14 cellular contexts compared by ENCODE assay signal in genomic region chr19:46818812-46819211, GRCh38. TPM values are rescaled to one million over a fixed set of nuclear protein-coding genes. Genes with fewer than 3 reads are reported as not detected.
A peak's percentile ranks its signal among the peaks of the same experiment; 100 is the strongest.
DNase-seq lines count a peak whose midpoint lies in the region; ATAC-seq and TF ChIP-seq lines count a peak whose summit lies in the region.
"Had no signal": no experiment of that assay in that cellular context is flagged by ENCODE, and none has a peak within 500 bp of the region (broad histone marks: within the 10 kb centered on the region; RNA-seq: fewer than 3 reads in every experiment).

No MANE protein-coding gene starts in this region.

- ATAC-seq in activated CD8-positive, alpha-beta memory T cell treated with anti-CD3 and anti-CD28 coated beads, Interleukin-2, amount 10 ng/mL, durations not matched to agents 7 days and 5 days = peak; percentile 16
- peak; percentile 75 for ATAC-seq in activated T-helper 17 cell treated with anti-CD3 and anti-CD28 coated beads, Interleukin-2, amount 50 U/mL, for 72 hours (replicated peaks)
- ATAC-seq in HG03521 (IDR thresholded peaks at IDR 0.05; ENCODE audit: unreplicated experiment) (no peak), GM18498 (IDR thresholded peaks at IDR 0.05; ENCODE audit: unreplicated experiment) (no peak)
- ATAC-seq: effector memory CD8-positive, alpha-beta T cell; natural killer cell had no signal

- H3K27me3 ChIP-seq in osteoblast (ENCODE audit: insufficient read depth, low read length) = no peaks in the 10 kb centered on the region
- H3K27me3 ChIP-seq: spleen had no signal

- no peak overlapping the region for H3K4me3 Mint-ChIP-seq in activated CD8-positive, alpha-beta memory T cell treated with anti-CD3 and anti-CD28 coated beads, Interleukin-2, amount 10 ng/mL, durations not matched to agents 7 days and 5 days
- peak overlapping the region; percentile 40 for H3K4me3 Mint-ChIP-seq in activated T-helper 17 cell treated with anti-CD3 and anti-CD28 coated beads, Interleukin-2, amount 50 U/mL, for 72 hours
- H3K4me3 Mint-ChIP-seq: activated naive CD8-positive, alpha-beta T cell; natural killer cell had no signal

- DNase-seq in activated CD8-positive, alpha-beta memory T cell treated with anti-CD3 and anti-CD28 coated beads, Interleukin-2, amount 10 ng/mL, durations not matched to agents 7 days and 5 days = peak; percentile 45
- no peak for DNase-seq in activated CD8-positive, alpha-beta memory T cell treated with anti-CD3 and anti-CD28 coated beads for 24 hours
- DNase-seq in M059J (ENCODE audit: low read depth) (peak; percentile 49), osteoblast (ENCODE audit: insufficient read length, low spot score, missing footprints) (peak; percentile 1), AG08396 (ENCODE audit: low spot score) (no peak)
- DNase-seq: effector memory CD8-positive, alpha-beta T cell; natural killer cell; NCI-H748 treated with DMSO at 0.1 percent for 48 hours; spleen; stimulated activated naive CD4-positive, alpha-beta T cell treated with Interleukin-2 at 50 U/mL for 16 hours had no signal

- peak overlapping the region; percentile 28 for H3K27ac Mint-ChIP-seq in activated CD8-positive, alpha-beta memory T cell treated with anti-CD3 and anti-CD28 coated beads, Interleukin-2, amount 10 ng/mL, durations not matched to agents 7 days and 5 days
- H3K27ac Mint-ChIP-seq in activated T-helper 17 cell treated with anti-CD3 and anti-CD28 coated beads, Interleukin-2, amount 50 U/mL, for 72 hours = no peak overlapping the region
- H3K27ac Mint-ChIP-seq: natural killer cell had no signal

- H3K36me3 Mint-ChIP-seq in activated CD8-positive, alpha-beta memory T cell treated with anti-CD3 and anti-CD28 coated beads, Interleukin-2, amount 10 ng/mL, durations not matched to agents 7 days and 5 days = no peaks in the 10 kb centered on the region
- H3K36me3 Mint-ChIP-seq in activated T-helper 17 cell treated with anti-CD3 and anti-CD28 coated beads, Interleukin-2, amount 50 U/mL, for 72 hours (ENCODE audit: low read depth) = no peaks in the 10 kb centered on the region
- H3K36me3 Mint-ChIP-seq: activated naive CD8-positive, alpha-beta T cell; natural killer cell had no signal

- no peaks in the 10 kb centered on the region for H4K20me1 ChIP-seq in osteoblast (ENCODE audit: insufficient read depth, low read length)

- H2AFZ ChIP-seq in osteoblast (ENCODE audit: low read length) = no peak overlapping the region

- no peaks in the 10 kb centered on the region for H3K9me3 ChIP-seq in osteoblast (ENCODE audit: low read depth, low read length)
- H3K9me3 ChIP-seq: spleen had no signal

- TF ChIP-seq CTCF in osteoblast (IDR thresholded peaks at IDR 0.05; ENCODE audit: extremely low read depth, low read depth, low read length) = no peak

- H3K36me3 ChIP-seq in osteoblast (ENCODE audit: insufficient read depth, low read length) = no peaks in the 10 kb centered on the region
- H3K36me3 ChIP-seq: spleen had no signal

- peaks cover 38% of the 10 kb centered on the region for H3K4me1 Mint-ChIP-seq in activated CD8-positive, alpha-beta memory T cell treated with anti-CD3 and anti-CD28 coated beads, Interleukin-2, amount 10 ng/mL, durations not matched to agents 7 days and 5 days
- peaks cover 14% of the 10 kb centered on the region for H3K4me1 Mint-ChIP-seq in activated T-helper 17 cell treated with anti-CD3 and anti-CD28 coated beads, Interleukin-2, amount 50 U/mL, for 72 hours

- H3K27ac ChIP-seq in osteoblast (ENCODE audit: low read depth, low read length) = no peak overlapping the region

- peaks cover 3% of the 10 kb centered on the region for H3K27me3 Mint-ChIP-seq in activated CD8-positive, alpha-beta memory T cell treated with anti-CD3 and anti-CD28 coated beads, Interleukin-2, amount 10 ng/mL, durations not matched to agents 7 days and 5 days
- H3K27me3 Mint-ChIP-seq in activated T-helper 17 cell treated with anti-CD3 and anti-CD28 coated beads, Interleukin-2, amount 50 U/mL, for 72 hours = peaks cover 1% of the 10 kb centered on the region
- H3K27me3 Mint-ChIP-seq: activated naive CD8-positive, alpha-beta T cell; effector memory CD8-positive, alpha-beta T cell had no signal

- H3K9me3 Mint-ChIP-seq in activated CD8-positive, alpha-beta memory T cell treated with anti-CD3 and anti-CD28 coated beads, Interleukin-2, amount 10 ng/mL, durations not matched to agents 7 days and 5 days (ENCODE audit: low read depth) = no peaks in the 10 kb centered on the region
- no peaks in the 10 kb centered on the region for H3K9me3 Mint-ChIP-seq in activated T-helper 17 cell treated with anti-CD3 and anti-CD28 coated beads, Interleukin-2, amount 50 U/mL, for 72 hours
- H3K9me3 Mint-ChIP-seq: effector memory CD8-positive, alpha-beta T cell; natural killer cell had no signal

- CTCF ChIA-PET in activated CD8-positive, alpha-beta memory T cell treated with anti-CD3 and anti-CD28 coated beads, Interleukin-2, amount 10 ng/mL, durations not matched to agents 7 days and 5 days (lab: Charles Lee) = interaction anchor here (8.9 kb wide), 1 partner anchor 32 kb away, joined by 77 read pairs; the partner anchor contains the start of gene SLC1A5

- no peak overlapping the region for H3K4me2 ChIP-seq in osteoblast (ENCODE audit: insufficient read depth, low read length)

- H3K79me2 ChIP-seq in osteoblast (ENCODE audit: insufficient read depth, low read length) = no peaks in the 10 kb centered on the region

- H3K4me3 ChIP-seq in osteoblast (ENCODE audit: insufficient read depth, low read length) = no peak overlapping the region
- H3K4me3 ChIP-seq: spleen had no signal

- H3K4me1 ChIP-seq in osteoblast (ENCODE audit: insufficient read depth, low read length) = no peaks in the 10 kb centered on the region

RNA-seq across cellular contexts. Expression of gene SLC1A5, which starts 30.4 kb away (rescaled TPM):
- 100 to 1,000 TPM; 196 to 259 TPM for total RNA-seq in activated CD8-positive, alpha-beta memory T cell treated with anti-CD3 and anti-CD28 coated beads, Interleukin-2, amount 10 ng/mL, durations not matched to agents 7 days and 5 days
- total RNA-seq in M059J (2014; rRNA removed; shearing (Covaris generic)) = 89.0 and 173 TPM in 2 replicates
- 100 to 1,000 TPM; 119 to 221 TPM for total RNA-seq in activated T-helper 17 cell treated with anti-CD3 and anti-CD28 coated beads, Interleukin-2, amount 50 U/mL, for 72 hours
- 274 and 354 TPM in 2 replicates for total RNA-seq in osteoblast

RNA-seq across cellular contexts. Expression of gene AP2S1, which starts 31.8 kb away (rescaled TPM):
- total RNA-seq in activated CD8-positive, alpha-beta memory T cell treated with anti-CD3 and anti-CD28 coated beads, Interleukin-2, amount 10 ng/mL, durations not matched to agents 7 days and 5 days = 100 to 1,000 TPM; 134 to 139 TPM
- 365 and 428 TPM in 2 replicates for total RNA-seq in M059J (2014; rRNA removed; shearing (Covaris generic))
- total RNA-seq in activated T-helper 17 cell treated with anti-CD3 and anti-CD28 coated beads, Interleukin-2, amount 50 U/mL, for 72 hours = 100 to 1,000 TPM in 1 of 2 donors, 10 to 100 TPM in 1; 69.7 to 137 TPM
- 117 and 136 TPM in 2 replicates for total RNA-seq in osteoblast

RNA-seq across cellular contexts. Expression of gene ARHGAP35, which starts 42.0 kb away (rescaled TPM):
- 10 to 100 TPM; 31.7 to 35.0 TPM for total RNA-seq in activated CD8-positive, alpha-beta memory T cell treated with anti-CD3 and anti-CD28 coated beads, Interleukin-2, amount 10 ng/mL, durations not matched to agents 7 days and 5 days
- total RNA-seq in M059J (2014; rRNA removed; shearing (Covaris generic)) = 18.7 and 43.2 TPM in 2 replicates
- 10 to 100 TPM; 38.0 to 38.3 TPM for total RNA-seq in activated T-helper 17 cell treated with anti-CD3 and anti-CD28 coated beads, Interleukin-2, amount 50 U/mL, for 72 hours
- 76.0 and 82.2 TPM in 2 replicates for total RNA-seq in osteoblast

Comparison
In these comparisons a context has a peak if more than half of its experiments do, and no peak if none do; other contexts are left out.
1. DNase-seq: peak in activated CD8-positive, alpha-beta memory T cell treated with anti-CD3 and anti-CD28 coated beads, Interleukin-2, amount 10 ng/mL, durations not matched to agents 7 days and 5 days (single experiment), M059J (single experiment) and osteoblast (single experiment); none in activated CD8-positive, alpha-beta memory T cell treated with anti-CD3 and anti-CD28 coated beads for 24 hours (single experiment) and AG08396 (single experiment).
2. ATAC-seq: peak in activated CD8-positive, alpha-beta memory T cell treated with anti-CD3 and anti-CD28 coated beads, Interleukin-2, amount 10 ng/mL, durations not matched to agents 7 days and 5 days (single experiment) and activated T-helper 17 cell treated with anti-CD3 and anti-CD28 coated beads, Interleukin-2, amount 50 U/mL, for 72 hours (single experiment); none in HG03521 (single experiment) and GM18498 (single experiment).